Comparison of ENCODE assay signal across 24 cellular contexts in genomic region chr22:42983470-42983869, GRCh38.
"Had no signal": no experiment of that assay in that cellular context is flagged by ENCODE, and none has a peak within 500 bp of the region (broad histone marks: within the 10 kb centered on the region; RNA-seq: fewer than 3 reads in every experiment).

No MANE protein-coding gene starts in this region.

- H3K36me3 ChIP-seq: esophagus squamous epithelium, gastrocnemius medialis, heart right ventricle, left lung, lower lobe of right lung had no signal

- DNase-seq: dermis blood vessel endothelial cell; dorsolateral prefrontal cortex; effector CD4-positive, alpha-beta T cell; effector memory CD4-positive, alpha-beta T cell; erythroblast; esophagus squamous epithelium; foreskin fibroblast; foreskin melanocyte; gastrocnemius medialis; glutamatergic neuron; head of caudate nucleus; heart right ventricle; hippocampal formation; left cardiac atrium; left lung; left ventricle myocardium superior; lower lobe of right lung; mesenchymal stem cell; mucosa of descending colon; naive B cell had no signal

- H3K9me3 ChIP-seq: esophagus squamous epithelium, gastrocnemius medialis, heart right ventricle, left lung, lower lobe of right lung, mucosa of descending colon had no signal

- ATAC-seq: esophagus mucosa, gastrocnemius medialis, heart right ventricle, left cardiac atrium, left lung, left ventricle myocardium superior, mucosa of descending colon had no signal

- H3K9me3 Mint-ChIP-seq: mesothelial cell of epicardium, naive B cell had no signal

- H3K4me3 ChIP-seq: coronary artery, dorsolateral prefrontal cortex, esophagus squamous epithelium, gastrocnemius medialis, heart right ventricle, left lung, lower lobe of right lung, mucosa of descending colon had no signal

- H3K27me3 ChIP-seq: dorsolateral prefrontal cortex, esophagus squamous epithelium, gastrocnemius medialis, heart right ventricle, left lung had no signal

- H3K27ac ChIP-seq: coronary artery, dorsolateral prefrontal cortex, epithelial cell of prostate, gastrocnemius medialis, heart right ventricle, left lung, lower lobe of right lung had no signal

- H3K4me3 Mint-ChIP-seq: mesothelial cell of epicardium, naive B cell had no signal

- H3K36me3 Mint-ChIP-seq: mesothelial cell of epicardium had no signal

- H3K27me3 Mint-ChIP-seq: naive B cell had no signal
